8 cellular contexts compared by ENCODE assay signal in the genomic region with DNA sequence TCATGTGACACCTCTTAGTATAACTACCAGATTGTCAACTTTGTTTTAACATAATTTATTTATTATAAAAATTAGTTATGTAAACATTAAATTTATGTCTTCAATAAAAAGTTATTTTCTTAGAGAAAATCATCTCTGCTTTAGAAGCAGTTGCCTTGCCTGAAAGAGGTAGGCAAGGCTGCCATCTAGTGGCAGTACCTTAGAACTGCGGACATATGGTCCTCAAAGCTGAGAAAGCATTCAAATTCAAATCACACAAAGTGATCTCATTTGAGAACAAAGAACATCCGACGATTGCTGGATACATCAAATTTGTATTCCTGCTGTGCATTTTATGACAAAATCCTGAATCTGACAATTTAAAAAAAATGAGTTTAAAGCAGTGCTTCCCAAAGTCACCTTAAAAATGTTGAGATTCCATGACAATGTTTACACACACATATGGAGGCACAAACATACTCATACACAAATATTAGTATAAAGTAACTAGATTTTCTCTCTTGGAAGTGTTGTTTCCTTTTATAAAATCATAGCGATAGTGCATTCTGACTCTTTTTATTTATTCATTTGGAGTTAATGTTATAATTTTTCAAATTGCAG.
DNase-seq lines count a peak whose midpoint lies in the region; ATAC-seq and TF ChIP-seq lines count a peak whose summit lies in the region.

No MANE protein-coding gene starts in this region.

- H3K9me3 ChIP-seq in RWPE2 (ENCODE audit: severe bottlenecking) (no peaks in the 10 kb centered on the region), spleen (no peaks in the 10 kb centered on the region)

- H3K4me1 ChIP-seq in RWPE2 (ENCODE audit: insufficient read depth, poor library complexity, severe bottlenecking) = no peaks in the 10 kb centered on the region
- no peaks in the 10 kb centered on the region for H3K4me1 ChIP-seq in spleen

- intact Hi-C loops in spleen (cut with DNase I; ENCODE audit: low total_unique reads) = no loop called here

- peak; percentile 59 for DNase-seq in GM03348 (ENCODE audit: low spot score)
- peak; percentile 47 for DNase-seq in HT1080 (ENCODE audit: low read depth)
- no peak for DNase-seq in RWPE2 (ENCODE audit: low spot score)
- DNase-seq in astrocyte of the spinal cord (ENCODE audit: low read depth, low spot score) = peak; percentile 81
- peak; percentile 60 for DNase-seq in iPS-NIHi11 (ENCODE audit: low spot score)
- no peak for DNase-seq in spleen
- no peak for DNase-seq in epidermal melanocyte (ENCODE audit: insufficient read length, low spot score)

- no peaks in the 10 kb centered on the region for H3K36me3 ChIP-seq in RWPE2 (ENCODE audit: low read depth)
- no peaks in the 10 kb centered on the region for H3K36me3 ChIP-seq in spleen

- in situ Hi-C loops in astrocyte of the spinal cord (cut with HindIII; ENCODE audit: low sequenced_read_pairs) = no loop called here

- peak; percentile 89 for TF ChIP-seq CTCF in RWPE2 (IDR thresholded peaks at IDR 0.05; ENCODE audit: poor library complexity, severe bottlenecking)
- TF ChIP-seq CTCF in astrocyte of the spinal cord (IDR thresholded peaks at IDR 0.05; ENCODE audit: low read depth, low read length) = peak; percentile 84
- TF ChIP-seq CTCF in spleen (IDR thresholded peaks at IDR 0.05 in 8 of 11, conservative IDR thresholded peaks at IDR 0.05 in 3 of 11) = peak; percentile 19 to 86 (median 69)

- H3K27me3 ChIP-seq in RWPE2 (ENCODE audit: insufficient read depth, poor library complexity, severe bottlenecking) (no peaks in the 10 kb centered on the region), spleen (replicated peaks in 1 of 7) (no peaks in the 10 kb centered on the region)

- 15 to 19% (median 16%) methylated on average over 4 of the region's 4 CpGs for WGBS in spleen, 5 donors

- peak; percentile 89 for ATAC-seq in GM21447 (IDR thresholded peaks at IDR 0.05; ENCODE audit: unreplicated experiment)
- 0 out of 3 replicates have a peak, but pooled peaks have one; percentile 51 for ATAC-seq in RWPE2 (ENCODE audit: low read depth)

- no peak overlapping the region for H3K27ac ChIP-seq in RWPE2 (ENCODE audit: poor library complexity, severe bottlenecking)
- no peak overlapping the region for H3K27ac ChIP-seq in spleen

- H3K4me3 ChIP-seq in RWPE2 (ENCODE audit: severe bottlenecking) (no peak overlapping the region), astrocyte of the spinal cord (ENCODE audit: low read depth, low read length) (no peak overlapping the region), spleen (no peak overlapping the region)

- no peak for TF ChIP-seq POLR2A in spleen (IDR thresholded peaks at IDR 0.05)

Comparison
In these comparisons a context has a peak if more than half of its experiments do, and no peak if none do; other contexts are left out.
1. DNase-seq: peak in GM03348 (single experiment), HT1080 (single experiment), astrocyte of the spinal cord (single experiment) and iPS-NIHi11 (single experiment); none in RWPE2 (single experiment), spleen (single experiment) and epidermal melanocyte (single experiment).
2. Peak in every context shown above with its lines, with median percentiles within 50 percentile points of each other: CTCF ChIP-seq.